15 cellular contexts compared by ENCODE assay signal in the genomic region with DNA sequence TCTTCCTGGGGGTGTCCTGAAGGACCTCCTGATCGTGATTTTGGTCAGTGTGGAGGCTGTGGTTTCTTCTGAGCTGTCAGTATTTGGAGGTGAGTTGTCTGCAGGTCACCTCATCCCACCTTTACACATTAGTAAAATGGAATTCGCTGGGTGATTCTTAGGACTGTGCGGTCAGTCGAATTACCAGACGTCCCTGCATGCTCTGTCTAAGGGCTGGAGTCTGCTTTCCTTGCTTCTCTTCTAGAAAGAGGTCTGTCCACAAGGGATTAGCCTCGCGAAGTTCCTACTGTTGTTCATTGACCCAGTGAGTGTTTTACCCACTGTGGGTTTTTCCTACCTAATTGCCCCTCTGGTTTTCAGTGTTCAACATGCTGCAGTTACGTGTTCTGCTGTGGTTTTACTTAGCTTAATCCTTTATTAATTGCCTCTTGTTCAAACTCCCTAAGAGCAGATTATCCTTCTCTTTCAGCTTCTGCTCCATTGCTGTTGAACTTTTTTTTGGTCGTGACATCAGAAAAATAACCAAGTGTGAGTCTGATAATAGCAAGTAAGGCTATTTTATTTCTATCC.
"Had no signal": no experiment of that assay in that cellular context is flagged by ENCODE, and none has a peak within 500 bp of the region (broad histone marks: within the 10 kb centered on the region; RNA-seq: fewer than 3 reads in every experiment).

No MANE protein-coding gene starts in this region.

- H3K27ac ChIP-seq: coronary artery, gastrocnemius medialis had no signal

- H3K9me3 ChIP-seq: gastrocnemius medialis had no signal

- H3K4me2 ChIP-seq: smooth muscle cell had no signal

- H3K27me3 ChIP-seq: gastrocnemius medialis had no signal

- ATAC-seq: activated CD8-positive, alpha-beta T cell treated with anti-CD3 and anti-CD28 coated beads, Interleukin-2, amount 10 ng/mL, durations not matched to agents 7 days and 5 days; gastrocnemius medialis; right cardiac atrium had no signal

- H3K36me3 ChIP-seq: gastrocnemius medialis had no signal

- H3K4me3 ChIP-seq: coronary artery, gastrocnemius medialis, smooth muscle cell had no signal

- DNase-seq: activated CD8-positive, alpha-beta memory T cell treated with anti-CD3 and anti-CD28 coated beads, Interleukin-2, amount 50 U/mL, for 48 hours; activated CD8-positive, alpha-beta T cell treated with anti-CD3 and anti-CD28 coated beads, Interleukin-2, amount 10 ng/mL, durations not matched to agents 7 days and 5 days; activated naive CD4-positive, alpha-beta T cell treated with anti-CD3 and anti-CD28 coated beads for 36 hours; central memory CD4-positive, alpha-beta T cell; effector memory CD4-positive, alpha-beta T cell; gastrocnemius medialis; kidney glomerular epithelial cell; naive B cell; posterior cingulate gyrus; right cardiac atrium; substantia nigra; SW 1271; trophoblast cell had no signal
